ENCODE assay signal across 9 cellular contexts in the genomic region with DNA sequence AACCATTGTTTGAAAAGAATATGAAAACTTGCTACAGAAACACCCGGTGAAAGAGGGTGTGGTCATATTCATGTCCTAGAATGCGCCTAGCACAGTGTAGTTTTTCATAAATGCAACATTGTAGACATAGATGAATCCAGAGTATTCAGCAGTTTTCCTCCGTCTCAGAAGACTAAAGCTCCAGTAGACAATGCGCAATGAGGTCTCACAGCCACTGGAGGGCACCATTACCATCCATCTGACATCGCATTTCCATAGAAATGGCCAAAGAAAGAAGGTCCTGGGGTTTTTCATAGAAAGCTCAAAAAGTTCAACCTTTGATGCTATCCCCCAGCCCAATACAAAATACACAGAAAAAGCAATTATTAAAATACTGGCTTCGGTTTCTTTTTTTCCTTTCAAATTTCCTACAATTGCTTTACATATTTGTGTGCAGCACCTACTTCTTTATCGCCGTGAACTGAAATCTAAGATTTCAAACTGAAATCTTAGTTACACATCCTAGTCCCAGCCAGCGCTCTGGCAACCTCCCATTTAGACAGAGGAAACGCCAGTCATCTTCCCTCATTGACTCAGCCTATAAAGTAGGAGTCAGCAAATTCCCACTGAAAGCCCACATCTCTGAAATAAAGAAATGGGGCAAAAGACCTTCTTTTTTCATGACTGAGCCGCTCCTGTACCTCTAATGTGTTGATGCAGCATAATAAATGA. TPM values are rescaled to one million over a fixed set of nuclear protein-coding genes. Genes with fewer than 3 reads are reported as not detected.
DNase-seq lines count a peak whose midpoint lies in the region; ATAC-seq and TF ChIP-seq lines count a peak whose summit lies in the region.
"Had no signal": no experiment of that assay in that cellular context is flagged by ENCODE, and none has a peak within 500 bp of the region (broad histone marks: within the 10 kb centered on the region; RNA-seq: fewer than 3 reads in every experiment).

No MANE protein-coding gene starts in this region.

- in situ Hi-C loops in ACHN (cut with HindIII; ENCODE audit: low pct_ligation_motif_present, low pct_unique_long_range_greater_than_20kb, low sequenced_read_pairs): no loop called here

- peak; percentile 87 for TF ChIP-seq CTCF in GM12872 (IDR thresholded peaks at IDR 0.05; ENCODE audit: insufficient read depth, low read depth, low read length)
- TF ChIP-seq CTCF in WI38 (IDR thresholded peaks at IDR 0.05; ENCODE audit: low read depth, low read length): peak; percentile 82
- peak; percentile 92 for TF ChIP-seq CTCF in colonic mucosa (IDR thresholded peaks at IDR 0.05)
- TF ChIP-seq CTCF in liver (IDR thresholded peaks at IDR 0.05; ENCODE audit: low read depth, low read length, missing input control): peak; percentile 95

- 27% methylated on average over 11 of the region's 11 CpGs for WGBS in liver

- no peaks in the 10 kb centered on the region for H3K27me3 ChIP-seq in colonic mucosa
- no peaks in the 10 kb centered on the region for H3K27me3 ChIP-seq in liver (ENCODE audit: control insufficient read depth in 4 of 4, insufficient read depth in 4 of 4, low read length in 3 of 4)

- no peaks in the 10 kb centered on the region for H3K36me3 ChIP-seq in colonic mucosa
- H3K36me3 ChIP-seq in liver (ENCODE audit: control insufficient read depth in 4 of 4, insufficient read depth in 3 of 4, low read depth in 1 of 4, low read length in 3 of 4): no peaks in the 10 kb centered on the region

- H3K9me3 ChIP-seq in colonic mucosa (no peaks in the 10 kb centered on the region), liver (ENCODE audit: control insufficient read depth in 4 of 4, low read length in 3 of 4) (no peaks in the 10 kb centered on the region)

- no peak for ATAC-seq in GM18498 (IDR thresholded peaks at IDR 0.05; ENCODE audit: unreplicated experiment)

- H3K4me1 ChIP-seq in colonic mucosa: no peaks in the 10 kb centered on the region
- H3K4me1 ChIP-seq in liver (ENCODE audit: control insufficient read depth in 4 of 4, insufficient read depth in 4 of 4, low read length in 3 of 4): peaks cover 0 to 10% (median 9%) of the 10 kb centered on the region in 4 donors

- H3K27ac ChIP-seq in colonic mucosa (no peak overlapping the region), liver (ENCODE audit: low read depth in 1 of 2, low read length in 2 of 2) (no peak overlapping the region)
- H3K27ac ChIP-seq: skin epidermis had no signal

- H3K4me3 ChIP-seq in WI38 (ENCODE audit: low read depth, low read length) (no peak overlapping the region), colonic mucosa (no peak overlapping the region), liver (ENCODE audit: low read depth in 1 of 3, low read length in 3 of 3) (no peak overlapping the region)
- H3K4me3 ChIP-seq: skin epidermis had no signal

- peak; percentile 94 to 96 for TF ChIP-seq RAD21 in liver (IDR thresholded peaks at IDR 0.05)

- intact Hi-C loops in colonic mucosa (cut with DNase I): loop anchor here (2.0 to 5.0 kb wide), 2 partner anchors 98 to 483 kb away; no protein-coding TSS in a partner anchor

- DNase-seq in ACHN (peak; percentile 65), NCI-H2107 (lab: John Stamatoyannopoulos, UW) (peak; percentile 57), colonic mucosa (peak; percentile 69)
- DNase-seq in stimulated activated CD8-positive, alpha-beta memory T cell treated with anti-CD3 and anti-CD28 coated beads, Interleukin-7, amount 100 ng/mL, for 4 hours (ENCODE audit: low read depth in 2 of 2): peak; percentile 34 to 36

- H3K9ac ChIP-seq in colonic mucosa (ENCODE audit: low read depth in 2 of 2, low read length in 2 of 2) (no peak overlapping the region), liver (ENCODE audit: low read depth in 1 of 2, low read length in 2 of 2) (no peak overlapping the region)

TF ChIP-seq in liver, 16 proteins besides CTCF, POLR2A, EP300 and RAD21:
- TF ChIP-seq EGR1 (IDR thresholded peaks at IDR 0.05; ENCODE audit: low read depth in 2 of 2) (no peak), SP1 (IDR thresholded peaks at IDR 0.05) (no peak), HNF4A (conservative IDR thresholded peaks at IDR 0.05) (no peak), NR2F2 (IDR thresholded peaks at IDR 0.05) (no peak)

RNA-seq across cellular contexts. Expression of gene CD58, which starts 3.9 kb away (rescaled TPM):
- 10 to 100 TPM; 16.1 to 25.9 TPM for total RNA-seq in colonic mucosa
- total RNA-seq in liver: 10 to 100 TPM; 10.4 to 30.2 TPM
- 10 to 100 TPM in 1 of 2 donors, 1 to 10 TPM in 1; 5.1 to 11.3 TPM for polyA plus RNA-seq in liver
